In genomic region chr4:123788577-123788976, GRCh38 we compare ENCODE assay signal across 27 cellular contexts.
DNase-seq lines count a peak whose midpoint lies in the region; ATAC-seq and TF ChIP-seq lines count a peak whose summit lies in the region.
"Had no signal": no experiment of that assay in that cellular context is flagged by ENCODE, and none has a peak within 500 bp of the region (broad histone marks: within the 10 kb centered on the region; RNA-seq: fewer than 3 reads in every experiment).

No MANE protein-coding gene starts in this region.

- in situ Hi-C loops in GM23248 (cut with MboI), result no loop called here

- H3K9me3 ChIP-seq in GM23248 (ENCODE audit: low read depth) (no peaks in the 10 kb centered on the region), skeletal muscle tissue (ENCODE audit: control insufficient read depth in 3 of 3, low read length in 3 of 3) (peaks cover 0 to 1% (median 0%) of the 10 kb centered on the region in 3 donors)
- H3K9me3 ChIP-seq: ovary, SJCRH30, thoracic aorta, uterus had no signal

- no peak for ATAC-seq in HG02981 (IDR thresholded peaks at IDR 0.05; ENCODE audit: unreplicated experiment)
- ATAC-seq: activated CD4-positive, alpha-beta T cell treated with anti-CD3 and anti-CD28 coated beads for 36 hours; activated CD8-positive, alpha-beta T cell treated with anti-CD3 and anti-CD28 coated beads, Interleukin-2, amount 10 ng/mL, durations not matched to agents 7 days and 5 days; GM12878 had no signal

- no peak overlapping the region for H2AFZ ChIP-seq in GM23248

- H3K4me2 ChIP-seq in GM23248 (ENCODE audit: unreplicated experiment), result no peak overlapping the region
- H3K4me2 ChIP-seq: smooth muscle cell had no signal

- no peaks in the 10 kb centered on the region; the same call in 1 of the 2 replicates for H3K9me2 ChIP-seq in GM23248 (ENCODE audit: insufficient read depth)

- no peak overlapping the region for H3K4me3 ChIP-seq in GM23248
- H3K4me3 ChIP-seq in choroid plexus epithelial cell (ENCODE audit: low read depth, low read length), result no peak overlapping the region
- H3K4me3 ChIP-seq in fibroblast of pulmonary artery (replicated peaks; ENCODE audit: low read depth, low read length), result no peak overlapping the region
- no peak overlapping the region for H3K4me3 ChIP-seq in skeletal muscle tissue (ENCODE audit: low read length in 3 of 3)
- H3K4me3 ChIP-seq: GM12878, ovary, SJCRH30, smooth muscle cell, thoracic aorta, uterus had no signal

- TF ChIP-seq CTCF in choroid plexus epithelial cell (conservative IDR thresholded peaks at IDR 0.05; ENCODE audit: low read depth, low read length), result no peak
- no peak for TF ChIP-seq CTCF in fibroblast of pulmonary artery (IDR thresholded peaks at IDR 0.05; ENCODE audit: low read length, missing control alignments)

- no peaks in the 10 kb centered on the region for H4K20me1 ChIP-seq in GM23248 (ENCODE audit: insufficient read depth)

- H3K27ac ChIP-seq in GM23248 (no peak overlapping the region), skeletal muscle tissue (ENCODE audit: low read depth, low read length) (peak overlapping the region; percentile 85)
- H3K27ac ChIP-seq: ovary, SJCRH30, uterus, VCaP had no signal

- DNase-seq in GM23248, result peak; percentile 38
- DNase-seq in choroid plexus epithelial cell (ENCODE audit: low read depth), result peak; percentile 66
- DNase-seq in fibroblast of pulmonary artery (ENCODE audit: low read depth), result peak; percentile 45
- DNase-seq in activated CD4-positive, alpha-beta T cell treated with anti-CD3 and anti-CD28 coated beads, Interleukin-2, amount 50 U/mL, for 1 hour, result no peak
- no peak for DNase-seq in GOT3 (lab: John Stamatoyannopoulos, UW)
- DNase-seq: ACHN; activated CD4-positive, alpha-beta T cell treated with anti-CD3 and anti-CD28 coated beads for 36 hours; activated CD8-positive, alpha-beta T cell treated with anti-CD3 and anti-CD28 coated beads, Interleukin-2, amount 10 ng/mL, durations not matched to agents 7 days and 5 days; activated naive CD4-positive, alpha-beta T cell treated with anti-CD3 and anti-CD28 coated beads, Interleukin-2, amount 10 ng/mL, durations not matched to agents 7 days and 5 days; amniotic stem cell; CD8-positive, alpha-beta memory T cell; cerebellar nuclear complex; DMS 273 treated with DMSO at 0.1 percent for 48 hours; kidney glomerular epithelial cell; NCI-H1048; NCI-H446; ovary; SJCRH30; stimulated activated naive CD4-positive, alpha-beta T cell; T1000; uterus had no signal

- H3K4me1 ChIP-seq in GM23248 (ENCODE audit: insufficient read depth) (peaks cover 40% of the 10 kb centered on the region), skeletal muscle tissue (ENCODE audit: control insufficient read depth in 3 of 3, insufficient read depth in 3 of 3, low read length in 3 of 3) (peaks cover 11 to 16% (median 14%) of the 10 kb centered on the region in 3 donors)
- H3K4me1 ChIP-seq: uterus had no signal

- H3K36me3 ChIP-seq in GM23248 (ENCODE audit: low read depth), result no peaks in the 10 kb centered on the region
- H3K36me3 ChIP-seq in skeletal muscle tissue (ENCODE audit: control insufficient read depth in 3 of 3, insufficient read depth in 3 of 3, low read length in 3 of 3), result no peaks in the 10 kb centered on the region
- H3K36me3 ChIP-seq: ovary, SJCRH30, thoracic aorta, uterus had no signal

- H3K9ac ChIP-seq in GM23248 (no peak overlapping the region), skeletal muscle tissue (ENCODE audit: low read depth in 1 of 3, low read length in 3 of 3) (no peak overlapping the region)

- no peaks in the 10 kb centered on the region for H3K79me2 ChIP-seq in GM23248 (ENCODE audit: insufficient read depth)

- H3K27me3 ChIP-seq in GM23248 (replicated peaks; ENCODE audit: insufficient read depth) (no peaks in the 10 kb centered on the region), skeletal muscle tissue (ENCODE audit: control insufficient read depth in 3 of 3, insufficient read depth in 3 of 3, low read length in 3 of 3) (no peaks in the 10 kb centered on the region)
- H3K27me3 ChIP-seq: ovary, SJCRH30, uterus had no signal

- H3F3A ChIP-seq in GM23248 (ENCODE audit: insufficient read depth), result peaks cover 35% of the 10 kb centered on the region

Comparison
In these comparisons a context has a peak if more than half of its experiments do, and no peak if none do; other contexts are left out.
1. DNase-seq: peak in GM23248 (single experiment), choroid plexus epithelial cell (single experiment) and fibroblast of pulmonary artery (single experiment); none in activated CD4-positive, alpha-beta T cell treated with anti-CD3 and anti-CD28 coated beads, Interleukin-2, amount 50 U/mL, for 1 hour (single experiment) and GOT3 (single experiment).